ENCODE assay signal across 1 cellular context in the genomic region with DNA sequence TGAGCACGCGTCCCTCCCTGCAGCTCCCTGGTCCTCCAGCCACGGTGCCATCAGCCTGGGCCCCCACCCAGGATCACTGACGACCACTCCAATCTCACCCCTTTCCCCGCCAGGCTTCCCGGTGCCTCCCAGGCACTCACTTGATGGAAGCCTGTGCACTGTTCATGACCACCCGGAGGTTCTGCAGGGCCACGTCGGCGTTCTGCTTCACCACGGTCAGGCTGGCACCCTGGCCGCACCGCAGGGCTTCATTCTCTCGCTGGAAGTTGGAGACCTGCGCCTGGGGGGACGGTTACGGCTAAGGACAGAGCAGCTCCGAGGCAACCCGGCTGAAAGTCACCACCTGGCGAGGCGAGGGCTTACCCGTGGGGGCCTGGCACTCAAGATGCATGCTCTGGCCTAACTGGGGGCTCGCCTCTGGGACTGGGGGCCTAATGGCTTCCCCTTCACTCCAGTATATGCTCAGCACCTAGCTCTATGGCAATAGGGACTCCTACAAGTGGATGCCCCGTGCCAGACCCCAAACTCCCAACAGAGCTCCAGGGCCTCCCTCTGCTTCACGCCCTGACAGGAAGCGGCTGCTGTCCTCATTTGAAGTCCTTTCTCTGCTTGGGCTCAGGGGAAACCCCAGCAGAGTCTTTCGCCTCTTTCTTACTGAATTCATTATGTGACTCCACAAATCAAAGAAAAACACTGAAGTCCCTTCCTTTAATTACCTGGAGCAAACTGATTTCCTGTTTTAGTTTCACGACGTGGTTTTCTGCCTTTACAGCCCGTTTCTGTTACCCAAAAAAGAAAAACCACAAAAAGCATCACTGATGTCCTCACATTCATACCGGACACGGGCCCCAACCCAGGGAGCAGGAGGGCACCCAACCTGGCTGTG.
TF ChIP-seq lines count a peak whose summit lies in the region.

No MANE protein-coding gene starts in this region.

TF ChIP-seq in HEK293T, 16 proteins besides CTCF, POLR2A, EP300 and RAD21 (continued from another document):
- TF ChIP-seq PKNOX1 (IDR thresholded peaks at IDR 0.05) (no peak), TARDBP (IDR thresholded peaks at IDR 0.05) (no peak), L3MBTL2 (conservative IDR thresholded peaks at IDR 0.05) (no peak), BHLHE40 (IDR thresholded peaks at IDR 0.05; ENCODE audit: borderline replicate concordance) (no peak), FOXM1 (IDR thresholded peaks at IDR 0.05; ENCODE audit: borderline replicate concordance) (no peak), SUZ12 (IDR thresholded peaks at IDR 0.05) (no peak), ZNF384 (IDR thresholded peaks at IDR 0.05) (no peak), FOXA1 (IDR thresholded peaks at IDR 0.05) (no peak), FOXK2 (IDR thresholded peaks at IDR 0.05) (no peak)
TF ChIP-seq in HEK293T: peak in this region for 0.
